In the genomic region with DNA sequence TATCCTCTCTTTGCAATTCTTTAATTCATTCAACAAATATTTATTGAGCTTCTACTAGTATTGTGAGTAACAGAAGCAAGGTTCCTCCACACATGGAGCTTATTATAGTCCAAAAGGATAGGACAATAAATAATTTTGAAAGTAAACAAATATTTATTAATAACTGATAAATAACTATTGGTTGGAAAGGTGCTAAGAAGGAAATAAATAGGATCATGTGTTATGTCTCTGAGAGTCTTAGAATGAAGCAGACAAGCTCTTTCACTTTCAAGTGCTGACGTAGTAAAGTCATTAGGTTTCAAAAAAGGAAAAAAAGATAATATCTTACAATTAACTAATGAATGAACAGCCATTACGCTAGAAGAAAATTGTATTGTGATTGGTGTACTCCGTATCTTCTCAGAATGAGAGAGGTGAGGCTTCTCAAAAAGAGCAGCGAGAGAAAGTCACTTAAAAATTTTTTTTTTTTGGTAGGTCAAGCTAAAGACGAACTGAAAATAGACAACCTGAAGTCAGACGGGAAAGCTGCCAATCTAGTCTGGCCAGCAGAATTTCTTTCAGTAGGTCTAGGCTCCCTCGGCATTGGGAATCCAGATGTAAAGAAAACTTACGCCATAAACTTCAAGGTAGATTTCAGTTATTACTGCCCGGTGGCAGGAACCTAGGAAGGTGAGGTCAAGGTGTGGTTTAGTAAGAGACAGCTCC, we compare ENCODE assay signal across 8 cellular contexts. TPM values are rescaled to one million over a fixed set of nuclear protein-coding genes. Genes with fewer than 3 reads are reported as not detected.
A peak's percentile ranks its signal among the peaks of the same experiment; 100 is the strongest.
DNase-seq lines count a peak whose midpoint lies in the region; ATAC-seq and TF ChIP-seq lines count a peak whose summit lies in the region.

No MANE protein-coding gene starts in this region.

- in situ Hi-C loops in HAP-1 (cut with MboI; ENCODE audit: low sequenced_read_pairs): no loop called here

- H3K36me3 Mint-ChIP-seq in T-helper 17 cell (ENCODE audit: low read depth): peaks cover 3% of the 10 kb centered on the region

- H3K4me3 ChIP-seq in BLaER1 treated with 17β-estradiol and CSF1 and Interleukin-3, amounts not matched to agents 10 nM and 100 nM: peak overlapping the region; percentile 80 to 99 (median 96)
- H3K4me3 ChIP-seq in HAP-1 (peak overlapping the region; percentile 88), spleen (peak overlapping the region; percentile 76 to 98 (median 91))

- H3K27ac Mint-ChIP-seq in T-helper 17 cell: peak overlapping the region; percentile 98

- peaks cover 24 to 35% (median 32%) of the 10 kb centered on the region in 10 experiments for H3K4me1 ChIP-seq in BLaER1 treated with 17β-estradiol and CSF1 and Interleukin-3, amounts not matched to agents 10 nM and 100 nM
- H3K4me1 ChIP-seq in HAP-1: peaks cover 21% of the 10 kb centered on the region
- H3K4me1 ChIP-seq in foreskin keratinocyte: peaks cover 17% of the 10 kb centered on the region
- H3K4me1 ChIP-seq in spleen: peaks cover 29 to 45% (median 39%) of the 10 kb centered on the region in 6 donors

- peak overlapping the region; percentile 74 to 96 (median 90) for H3K4me2 ChIP-seq in BLaER1 treated with 17β-estradiol and CSF1 and Interleukin-3, amounts not matched to agents 10 nM and 100 nM

- no peak for TF ChIP-seq CTCF in foreskin keratinocyte (conservative IDR thresholded peaks at IDR 0.05)
- no peak for TF ChIP-seq CTCF in spleen (IDR thresholded peaks at IDR 0.05 in 8 of 11, conservative IDR thresholded peaks at IDR 0.05 in 3 of 11)

- TF ChIP-seq POLR2A in spleen (IDR thresholded peaks at IDR 0.05): no peak

- peaks cover 28% of the 10 kb centered on the region for H3K4me1 Mint-ChIP-seq in T-helper 17 cell

- H3K27me3 Mint-ChIP-seq in T-helper 17 cell: no peaks in the 10 kb centered on the region

- intact Hi-C loops in spleen (cut with DNase I; ENCODE audit: low total_unique reads): no loop called here

- no peaks in the 10 kb centered on the region for H3K9me3 ChIP-seq in BLaER1 treated with 17β-estradiol and CSF1 and Interleukin-3, amounts not matched to agents 10 nM and 100 nM (replicated peaks in 1 of 11)
- H3K9me3 ChIP-seq in HAP-1 (no peaks in the 10 kb centered on the region), T-helper 17 cell (ENCODE audit: control insufficient read depth, low read length, poor library complexity, severe bottlenecking) (no peaks in the 10 kb centered on the region), spleen (no peaks in the 10 kb centered on the region)

- peak overlapping the region; percentile 99 for H3K4me3 Mint-ChIP-seq in T-helper 17 cell

- ATAC-seq in T-helper 17 cell (peak; percentile 1), foreskin keratinocyte (no peak), HG02623 (IDR thresholded peaks at IDR 0.05; ENCODE audit: unreplicated experiment) (no peak)

- no peaks in the 10 kb centered on the region for H3K27me3 ChIP-seq in BLaER1 treated with 17β-estradiol and CSF1 and Interleukin-3, amounts not matched to agents 10 nM and 100 nM
- peaks cover 3% of the 10 kb centered on the region; the same call in 1 of the 2 replicates for H3K27me3 ChIP-seq in HAP-1 (ENCODE audit: low read depth)
- no peaks in the 10 kb centered on the region for H3K27me3 ChIP-seq in foreskin keratinocyte
- H3K27me3 ChIP-seq in spleen (replicated peaks in 1 of 7): no peaks in the 10 kb centered on the region

- H4K20me1 ChIP-seq in BLaER1 treated with 17β-estradiol and CSF1 and Interleukin-3, amounts not matched to agents 10 nM and 100 nM: peaks cover 32 to 41% (median 39%) of the 10 kb centered on the region in 11 experiments; a peak in 21 of 22 replicates

- H3K9ac ChIP-seq in BLaER1 treated with 17β-estradiol and CSF1 and Interleukin-3, amounts not matched to agents 10 nM and 100 nM: peak overlapping the region; percentile 89 to 99 (median 96)

- DNase-seq in HAP-1 (ENCODE audit: low spot score in 2 of 2): no peak
- DNase-seq in T-helper 17 cell: no peak
- DNase-seq in foreskin keratinocyte: no peak
- DNase-seq in spleen: no peak
- no peak for DNase-seq in pons (ENCODE audit: low spot score)
- no peak for DNase-seq in stimulated activated CD4-positive, alpha-beta T cell treated with anti-CD3 and anti-CD28 coated beads, Interleukin-2, amount 100 ng/mL, for 48 hours

- H3K27ac ChIP-seq in BLaER1 treated with 17β-estradiol and CSF1 and Interleukin-3, amounts not matched to agents 10 nM and 100 nM: peak overlapping the region; percentile 87 to 97 (median 94)
- H3K27ac ChIP-seq in foreskin keratinocyte (peak overlapping the region; percentile 90), spleen (peak overlapping the region; percentile 94 to 98 (median 97))

- WGBS in spleen, 5 donors: 4 to 7% (median 6%) methylated on average over 9 of the region's 9 CpGs

- H3K36me3 ChIP-seq in BLaER1 treated with 17β-estradiol and CSF1 and Interleukin-3, amounts not matched to agents 10 nM and 100 nM: peaks cover 0 to 16% (median 0%) of the 10 kb centered on the region in 11 experiments; a peak in 4 of 22 replicates
- peaks cover 9% of the 10 kb centered on the region for H3K36me3 ChIP-seq in HAP-1 (replicated peaks)
- no peaks in the 10 kb centered on the region for H3K36me3 ChIP-seq in spleen

RNA-seq across cellular contexts. Expression of a gene that starts 0.6 kb away (rescaled TPM):
- 10 to 100 TPM; 52.2 to 62.1 TPM for total RNA-seq in T-helper 17 cell
- 22.8 and 23.6 TPM in 2 replicates for total RNA-seq in foreskin keratinocyte
- 4.2 and 4.7 TPM in 2 replicates for polyA plus RNA-seq in foreskin keratinocyte
- total RNA-seq in spleen: 10 to 100 TPM; 40.4 to 58.9 (median 42.5) TPM
- polyA plus RNA-seq in spleen: 10 to 100 TPM in 2 of 3 donors, 1 to 10 TPM in 1; 9.6 to 15.3 (median 11.9) TPM

RNA-seq across cellular contexts. Expression of a gene that starts 47.7 kb away (rescaled TPM):
- total RNA-seq in T-helper 17 cell (not detected), foreskin keratinocyte (not detected in 2 replicates), spleen (not detected)
- polyA plus RNA-seq in foreskin keratinocyte (not detected in 2 replicates), spleen (under 1 TPM in 1 of 3 donors, not detected in 2; 0.04 TPM)
